In genomic region chr11:64234840-64235379, GRCh38 we compare ENCODE assay signal across 7 cellular contexts. TPM values are rescaled to one million over a fixed set of nuclear protein-coding genes. Genes with fewer than 3 reads are reported as not detected.
DNase-seq lines count a peak whose midpoint lies in the region; ATAC-seq, FAIRE-seq and TF ChIP-seq lines count a peak whose summit lies in the region.

No MANE protein-coding gene starts in this region.

- peak; percentile 26 for ATAC-seq in GM18867 (IDR thresholded peaks at IDR 0.05; ENCODE audit: unreplicated experiment)
- ATAC-seq in mucosa of descending colon: peak; percentile 47

- H3K9me3 ChIP-seq in mucosa of descending colon: no peaks in the 10 kb centered on the region

- no peak for FAIRE-seq in urothelium cell line (lab: Jason Lieb, UNC)

- intact Hi-C loops in mucosa of descending colon (cut with DNase I, micrococcal nuclease): no loop called here

- DNase-seq in Jurkat, Clone E6-1 (ENCODE audit: low read depth, low spot score): no peak
- peak; percentile 35 for DNase-seq in activated CD4-positive, alpha-beta T cell treated with anti-CD3 and anti-CD28 coated beads for 1 hour
- peak; percentile 40 for DNase-seq in effector CD8-positive, alpha-beta T cell (lab: John Stamatoyannopoulos, UW)
- DNase-seq in mucosa of descending colon (peak; percentile 75 to 86 (median 85)), urothelium cell line (ENCODE audit: low spot score) (peak; percentile 71), NCI-H446 treated with DMSO at 0.1 percent for 48 hours (lab: John Stamatoyannopoulos, UW) (no peak)

- no peak for TF ChIP-seq CTCF in mucosa of descending colon (IDR thresholded peaks at IDR 0.05)

- H3K4me1 ChIP-seq in mucosa of descending colon (ENCODE audit: low read depth): peaks cover 47% of the 10 kb centered on the region

- no peaks in the 10 kb centered on the region for H3K36me3 ChIP-seq in mucosa of descending colon (ENCODE audit: low read depth)

- peak overlapping the region; percentile 60 for H3K4me3 ChIP-seq in Jurkat, Clone E6-1 (ENCODE audit: low read length)
- peak overlapping the region; percentile 51 for H3K4me3 ChIP-seq in mucosa of descending colon

RNA-seq across cellular contexts. Expression of gene VEGFB, which starts 0.5 kb away (rescaled TPM):
- 119 TPM for polyA plus RNA-seq in Jurkat, Clone E6-1 (2012; ENCODE audit: insufficient read depth, insufficient read length)
- total RNA-seq in mucosa of descending colon: 100 to 1,000 TPM in 1 of 3 donors, 10 to 100 TPM in 2; 45.3 to 156 (median 45.6) TPM

RNA-seq across cellular contexts. Expression of gene DNAJC4, which starts 4.6 kb away (rescaled TPM):
- polyA plus RNA-seq in Jurkat, Clone E6-1 (2012; ENCODE audit: insufficient read depth, insufficient read length): 45.4 TPM
- total RNA-seq in mucosa of descending colon: 10 to 100 TPM; 43.6 to 57.6 (median 50.7) TPM

RNA-seq across cellular contexts. Expression of gene FKBP2, which starts 6.0 kb away (rescaled TPM):
- polyA plus RNA-seq in Jurkat, Clone E6-1 (2012; ENCODE audit: insufficient read depth, insufficient read length): 113 TPM
- total RNA-seq in mucosa of descending colon: 10 to 100 TPM; 67.5 to 91.0 (median 75.8) TPM

RNA-seq across cellular contexts. Expression of gene NUDT22, which starts 8.8 kb away (rescaled TPM):
- polyA plus RNA-seq in Jurkat, Clone E6-1 (2012; ENCODE audit: insufficient read depth, insufficient read length): 47.9 TPM
- 100 to 1,000 TPM in 2 of 3 donors, 10 to 100 TPM in 1; 81.6 to 137 (median 119) TPM for total RNA-seq in mucosa of descending colon

RNA-seq across cellular contexts. Expression of gene TRPT1, which starts 8.9 kb away (rescaled TPM):
- 73.2 TPM for polyA plus RNA-seq in Jurkat, Clone E6-1 (2012; ENCODE audit: insufficient read depth, insufficient read length)
- total RNA-seq in mucosa of descending colon: 10 to 100 TPM; 50.6 to 55.1 (median 53.1) TPM

Comparison
In these comparisons a context has a peak if more than half of its experiments do, and no peak if none do; other contexts are left out.
1. DNase-seq: peak in activated CD4-positive, alpha-beta T cell treated with anti-CD3 and anti-CD28 coated beads for 1 hour (single experiment), effector CD8-positive, alpha-beta T cell (single experiment), mucosa of descending colon (3 of 3) and urothelium cell line (single experiment); none in Jurkat, Clone E6-1 (single experiment) and NCI-H446 treated with DMSO at 0.1 percent for 48 hours (single experiment).